In the genomic region with DNA sequence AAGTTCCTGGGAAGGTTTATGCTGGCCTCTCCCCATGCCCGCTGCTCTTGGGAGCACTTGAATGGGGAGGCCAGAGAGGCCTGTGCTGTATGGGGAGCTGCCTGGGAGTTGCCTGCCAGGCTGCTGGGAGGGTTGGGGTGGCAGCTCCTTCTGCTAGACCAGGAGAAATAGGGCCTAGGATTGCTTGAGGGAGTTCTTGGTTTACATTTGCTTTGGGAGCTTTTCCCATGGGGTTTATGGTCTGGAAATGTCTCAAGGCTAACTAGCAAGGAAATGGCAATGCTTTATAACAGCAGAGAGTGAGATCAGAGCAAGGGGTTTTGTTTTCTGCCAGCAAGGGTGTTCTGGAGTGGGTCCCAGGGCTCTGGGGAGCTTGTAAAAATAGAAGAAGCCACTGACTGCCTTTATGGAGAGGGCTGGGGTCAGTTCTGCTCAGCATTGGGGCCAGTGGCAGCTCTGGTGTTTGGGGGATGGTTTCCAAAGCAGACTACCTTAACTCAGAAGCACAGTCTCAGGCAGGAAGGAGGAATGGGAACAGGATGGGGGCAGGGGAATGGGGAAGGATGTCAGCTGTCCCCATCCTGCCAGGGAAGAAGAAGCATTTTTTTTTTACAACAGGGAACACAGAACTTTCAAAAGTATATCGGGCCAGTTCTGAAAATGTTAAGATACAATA, we compare ENCODE assay signal across 11 cellular contexts. TPM values are rescaled to one million over a fixed set of nuclear protein-coding genes. Genes with fewer than 3 reads are reported as not detected.
DNase-seq lines count a peak whose midpoint lies in the region; ATAC-seq and TF ChIP-seq lines count a peak whose summit lies in the region.
"Had no signal": no experiment of that assay in that cellular context is flagged by ENCODE, and none has a peak within 500 bp of the region (broad histone marks: within the 10 kb centered on the region; RNA-seq: fewer than 3 reads in every experiment).

No MANE protein-coding gene starts in this region.

- H3K4me1 ChIP-seq in SK-N-SH (ENCODE audit: control insufficient read depth in 1 of 2, insufficient read depth in 2 of 2, low read depth in 1 of 2, low read length in 1 of 2) = peaks cover 6 to 19% of the 10 kb centered on the region in 2 experiments; a peak in 2 of 4 replicates
- peaks cover 28% of the 10 kb centered on the region for H3K4me1 ChIP-seq in vagina

- peak overlapping the region in 1 of 2 experiments; percentile 50; a peak in 1 of 4 replicates for H3K27ac ChIP-seq in SK-N-SH (ENCODE audit: low read depth in 2 of 2, low read length in 1 of 2)
- H3K27ac ChIP-seq in vagina = peak overlapping the region; percentile 65
- H3K27ac ChIP-seq: epithelial cell of prostate had no signal

- H2AFZ ChIP-seq in SK-N-SH (ENCODE audit: low read depth) = no peak overlapping the region

- no peak for TF ChIP-seq RAD21 in SK-N-SH (IDR thresholded peaks at IDR 0.05; ENCODE audit: low read length)

- DNase-seq in SK-N-SH = no peak
- peak; percentile 91 for DNase-seq in fibroblast of villous mesenchyme (ENCODE audit: low read depth)
- DNase-seq in occipital lobe (lab: John Stamatoyannopoulos, UW) = peak; percentile 73
- DNase-seq in vagina (ENCODE audit: extremely low spot score in 2 of 2) = no peak
- DNase-seq in cortex of kidney (lab: John Stamatoyannopoulos, UW) = no peak
- DNase-seq in globus pallidus (ENCODE audit: low spot score) = no peak
- DNase-seq: NCI-H187 treated with DMSO at 0.1 percent for 48 hours had no signal

- CTCF ChIA-PET in SK-N-SH (lab: Yijun Ruan, JAX) = interaction anchor here (0.7 to 2.3 kb wide), 4 partner anchors 15 to 72 kb away, joined by 3 to 6 read pairs (median 4); no protein-coding TSS in a partner anchor

- H3K4me2 ChIP-seq in SK-N-SH = 0 out of 2 replicates have a peak overlapping the region, but pooled peaks have one; percentile 15

- ATAC-seq in SK-N-SH treated with all-trans-retinoic acid at 6 μM for 48 hours (no peak; the same call in 2 of the 3 replicates), HG03139 (IDR thresholded peaks at IDR 0.05; ENCODE audit: unreplicated experiment) (no peak)
- ATAC-seq: GM12878 had no signal

- POLR2A ChIA-PET in SK-N-SH (lab: Yijun Ruan, JAX) = interaction anchor here (0.9 kb wide), 1 partner anchor 13 kb away, joined by 3 read pairs; no protein-coding TSS in a partner anchor

- no peaks in the 10 kb centered on the region for H4K20me1 ChIP-seq in SK-N-SH (ENCODE audit: insufficient read depth)

- H3K4me3 ChIP-seq in SK-N-SH (ENCODE audit: low read depth in 2 of 2, low read length in 1 of 2) (no peak overlapping the region), fibroblast of villous mesenchyme (ENCODE audit: low read depth, low read length) (no peak overlapping the region), vagina (no peak overlapping the region)
- H3K4me3 ChIP-seq: GM12878 had no signal

- H3K9ac ChIP-seq in SK-N-SH = no peak overlapping the region

- TF ChIP-seq EP300 in SK-N-SH (IDR thresholded peaks at IDR 0.05; ENCODE audit: borderline replicate concordance in 1 of 2, low read depth in 1 of 2, low read length in 1 of 2) = no peak

- H3K79me2 ChIP-seq in SK-N-SH (ENCODE audit: insufficient read depth) = no peaks in the 10 kb centered on the region

- intact Hi-C loops in vagina (cut with DNase I) = no loop called here

- H3K36me3 ChIP-seq in SK-N-SH (replicated peaks in 1 of 2; ENCODE audit: control insufficient read depth in 1 of 2, insufficient read depth in 2 of 2, low read length in 1 of 2) = no peaks in the 10 kb centered on the region
- H3K36me3 ChIP-seq in vagina = no peaks in the 10 kb centered on the region

- peaks cover 3% of the 10 kb centered on the region for H3F3A ChIP-seq in SK-N-SH (replicated peaks; ENCODE audit: insufficient read depth)

- no peak for TF ChIP-seq POLR2A in vagina (IDR thresholded peaks at IDR 0.05)

- WGBS in SK-N-SH (ENCODE audit: low lambda C conversion rate) = 85% methylated on average over 2 of the region's 2 CpGs

- H3K27me3 ChIP-seq in SK-N-SH (ENCODE audit: insufficient read depth) = no peaks in the 10 kb centered on the region
- no peaks in the 10 kb centered on the region for H3K27me3 ChIP-seq in vagina

- TF ChIP-seq CTCF in SK-N-SH (IDR thresholded peaks at IDR 0.05) (no peak), fibroblast of villous mesenchyme (IDR thresholded peaks at IDR 0.05; ENCODE audit: insufficient read depth, low read depth, low read length) (no peak), vagina (IDR thresholded peaks at IDR 0.05) (no peak)

- H3K9me3 ChIP-seq in SK-N-SH (no peaks in the 10 kb centered on the region), vagina (no peaks in the 10 kb centered on the region)

- no peaks in the 10 kb centered on the region for H3K9me2 ChIP-seq in SK-N-SH

TF ChIP-seq in SK-N-SH, 30 proteins besides CTCF, POLR2A, EP300 and RAD21:
- TF ChIP-seq RFX5 (IDR thresholded peaks at IDR 0.05; ENCODE audit: low read length) (no peak), ELF1 (IDR thresholded peaks at IDR 0.05) (no peak), SIN3A (IDR thresholded peaks at IDR 0.05; ENCODE audit: borderline replicate concordance, low read depth, low read length) (no peak), USF2 (IDR thresholded peaks at IDR 0.05; ENCODE audit: borderline replicate concordance, low read depth, low read length) (no peak), GABPA (IDR thresholded peaks at IDR 0.05; ENCODE audit: low read depth) (no peak), JUND (IDR thresholded peaks at IDR 0.05) (no peak)

TF ChIP-seq in SK-N-SH treated with all-trans-retinoic acid at 6 μM for 48 hours, 23 proteins besides CTCF, POLR2A, EP300 and RAD21 (continues in another document):
- no peak for TF ChIP-seq BACH2 (CRISPR knock-in tag; IDR thresholded peaks at IDR 0.05; ENCODE audit: borderline replicate concordance)
- no peak for TF ChIP-seq ISL1 (CRISPR knock-in tag; IDR thresholded peaks at IDR 0.05)
- TF ChIP-seq POU6F1 (CRISPR knock-in tag; IDR thresholded peaks at IDR 0.05; ENCODE audit: borderline replicate concordance, low read depth) = no peak
- no peak for TF ChIP-seq ZNF8 (CRISPR knock-in tag; IDR thresholded peaks at IDR 0.05)
- no peak for TF ChIP-seq TOX (CRISPR knock-in tag; IDR thresholded peaks at IDR 0.05; ENCODE audit: borderline replicate concordance)
- no peak for TF ChIP-seq ZFP30 (CRISPR knock-in tag; IDR thresholded peaks at IDR 0.05)
- no peak for TF ChIP-seq TSHZ2 (CRISPR knock-in tag; IDR thresholded peaks at IDR 0.05)
- no peak for TF ChIP-seq GLIS3 (CRISPR knock-in tag; IDR thresholded peaks at IDR 0.05)
- TF ChIP-seq ZFP3 (CRISPR knock-in tag; IDR thresholded peaks at IDR 0.05) = no peak
- TF ChIP-seq CSDC2 (CRISPR knock-in tag; IDR thresholded peaks at IDR 0.05) = no peak
- no peak for TF ChIP-seq CSRNP3 (CRISPR knock-in tag; IDR thresholded peaks at IDR 0.05)
- no peak for TF ChIP-seq ARNTL (CRISPR knock-in tag; IDR thresholded peaks at IDR 0.05; ENCODE audit: borderline replicate concordance, low read depth)

RNA-seq across cellular contexts. Expression of gene TSPAN15, which starts 28.6 kb away (rescaled TPM):
- polyA plus RNA-seq in SK-N-SH (2012; rRNA removed) = 8.5 and 13.8 TPM in 2 replicates
- polyA plus RNA-seq in SK-N-SH (2012; cell fraction: cytosol; rRNA removed) = 8.0 and 9.7 TPM in 2 replicates
- polyA plus RNA-seq in SK-N-SH (2012; cell fraction: nucleus; rRNA removed) = 7.3 and 8.3 TPM in 2 replicates
- total RNA-seq in fibroblast of villous mesenchyme (5.5 and 6.0 TPM in 2 replicates), occipital lobe (3.1 TPM), vagina (26.5 TPM)

Comparison
In these comparisons a context has a peak if more than half of its experiments do, and no peak if none do; other contexts are left out.
1. DNase-seq: peak in fibroblast of villous mesenchyme (single experiment) and occipital lobe (single experiment); none in SK-N-SH (single experiment), vagina (0 of 2), cortex of kidney (single experiment) and globus pallidus (single experiment).